16 cellular contexts compared by ENCODE assay signal in the genomic region with DNA sequence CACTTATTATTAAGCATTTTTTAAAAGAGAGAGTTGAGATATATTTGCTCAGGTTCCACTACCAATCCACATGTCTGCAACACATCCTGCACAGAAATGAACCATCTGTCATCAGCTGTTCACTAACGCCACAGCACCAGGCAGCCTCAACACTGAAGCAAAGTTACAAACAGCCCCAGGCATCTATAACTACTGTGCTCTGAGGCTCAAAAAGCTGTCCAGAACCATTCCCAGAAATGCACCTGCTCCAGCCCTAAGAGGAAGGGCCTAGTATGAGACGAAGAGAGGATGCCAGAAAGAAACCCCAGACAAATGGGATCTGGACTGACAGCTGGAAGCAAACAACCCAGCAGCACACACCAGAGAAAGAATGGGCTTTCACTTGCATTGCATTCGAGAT.
DNase-seq lines count a peak whose midpoint lies in the region; ATAC-seq and TF ChIP-seq lines count a peak whose summit lies in the region.
"Had no signal": no experiment of that assay in that cellular context is flagged by ENCODE, and none has a peak within 500 bp of the region (broad histone marks: within the 10 kb centered on the region; RNA-seq: fewer than 3 reads in every experiment).

No MANE protein-coding gene starts in this region.

- no peaks in the 10 kb centered on the region for H3K9me3 Mint-ChIP-seq in memory B cell
- H3K9me3 Mint-ChIP-seq: naive B cell had no signal

- H3K4me3 Mint-ChIP-seq in T-helper 17 cell (no peak overlapping the region), memory B cell (no peak overlapping the region)

- H3K4me3 ChIP-seq in DOHH2 (ENCODE audit: low read length) (0 out of 2 replicates have a peak overlapping the region, but pooled peaks have one; percentile 4), MG63 (no peak overlapping the region)
- H3K4me3 ChIP-seq: right lobe of liver had no signal

- H3F3A ChIP-seq in DOHH2 (ENCODE audit: control insufficient read depth, insufficient read depth), result peaks cover 37% of the 10 kb centered on the region

- H3K9me2 ChIP-seq in DOHH2 (replicated peaks; ENCODE audit: control insufficient read depth, low read length), result no peaks in the 10 kb centered on the region

- H3K9me3 ChIP-seq in DOHH2 (ENCODE audit: control insufficient read depth, insufficient read depth, low read length) (no peaks in the 10 kb centered on the region), T-helper 17 cell (ENCODE audit: control insufficient read depth, low read length, poor library complexity, severe bottlenecking) (no peaks in the 10 kb centered on the region), MG63 (no peaks in the 10 kb centered on the region)
- H3K9me3 ChIP-seq: right lobe of liver had no signal

- no peaks in the 10 kb centered on the region for H3K36me3 ChIP-seq in DOHH2 (ENCODE audit: control insufficient read depth, low read length)
- H3K36me3 ChIP-seq in MG63, result no peaks in the 10 kb centered on the region
- H3K36me3 ChIP-seq: right lobe of liver had no signal

- H3K27me3 Mint-ChIP-seq in T-helper 17 cell (no peaks in the 10 kb centered on the region), memory B cell (no peaks in the 10 kb centered on the region)
- H3K27me3 Mint-ChIP-seq: naive B cell had no signal

- peaks cover 42% of the 10 kb centered on the region for H3K79me2 ChIP-seq in DOHH2 (ENCODE audit: control insufficient read depth, low read length)

- peak overlapping the region; percentile 58 for H3K27ac ChIP-seq in DOHH2 (ENCODE audit: low read depth, low read length)
- H3K27ac ChIP-seq: 22Rv1, right lobe of liver had no signal

- no peak for ATAC-seq in T-helper 17 cell
- no peak for ATAC-seq in memory B cell (ENCODE audit: low read depth)
- ATAC-seq in HG03097 (IDR thresholded peaks at IDR 0.05; ENCODE audit: low FRiP score, unreplicated experiment), result no peak
- ATAC-seq: HepG2, right lobe of liver had no signal

- H4K20me1 ChIP-seq in DOHH2 (ENCODE audit: control insufficient read depth, insufficient read depth, low read depth, low read length), result 0 out of 2 replicates have a peak, but pooled peaks cover 2% of the 10 kb centered on the region

- H3K4me1 Mint-ChIP-seq in T-helper 17 cell (peaks cover 37% of the 10 kb centered on the region), memory B cell (peaks cover 47% of the 10 kb centered on the region)

- peak overlapping the region; percentile 51 for H3K27ac Mint-ChIP-seq in T-helper 17 cell
- peak overlapping the region; percentile 30 for H3K27ac Mint-ChIP-seq in memory B cell

- peaks cover 73% of the 10 kb centered on the region for H3K4me1 ChIP-seq in DOHH2 (ENCODE audit: control insufficient read depth, low read length)

- DNase-seq in DMS 273 (lab: John Stamatoyannopoulos, UW; ENCODE audit: unreplicated experiment), result peak; percentile 72
- no peak for DNase-seq in DMS 273 treated with DMSO at 0.1 percent for 48 hours (lab: John Stamatoyannopoulos, UW)
- no peak for DNase-seq in T-helper 17 cell
- DNase-seq in memory B cell (ENCODE audit: low spot score in 2 of 2), result no peak
- DNase-seq in MG63, result no peak
- no peak for DNase-seq in RPMI8226
- DNase-seq: erythroblast; left cardiac atrium; naive B cell; right lobe of liver; stimulated activated CD4-positive, alpha-beta T cell treated with anti-CD3 and anti-CD28 coated beads, Interleukin-4, amount 100 ng/mL, for 4 hours; stimulated activated naive CD4-positive, alpha-beta T cell had no signal

- H3K36me3 Mint-ChIP-seq in T-helper 17 cell (ENCODE audit: low read depth) (peaks cover 2% of the 10 kb centered on the region), memory B cell (peaks cover 2% of the 10 kb centered on the region)

- peak overlapping the region; percentile 46 for H3K4me2 ChIP-seq in DOHH2 (ENCODE audit: low read length)

- H3K27me3 ChIP-seq in DOHH2 (ENCODE audit: control insufficient read depth, low read length) (no peaks in the 10 kb centered on the region), MG63 (no peaks in the 10 kb centered on the region)
- H3K27me3 ChIP-seq: right lobe of liver had no signal

- no peak for TF ChIP-seq CTCF in DOHH2 (IDR thresholded peaks at IDR 0.05; ENCODE audit: low read depth, low read length, poor library complexity, severe bottlenecking)
